20 cellular contexts compared by ENCODE assay signal in the genomic region with DNA sequence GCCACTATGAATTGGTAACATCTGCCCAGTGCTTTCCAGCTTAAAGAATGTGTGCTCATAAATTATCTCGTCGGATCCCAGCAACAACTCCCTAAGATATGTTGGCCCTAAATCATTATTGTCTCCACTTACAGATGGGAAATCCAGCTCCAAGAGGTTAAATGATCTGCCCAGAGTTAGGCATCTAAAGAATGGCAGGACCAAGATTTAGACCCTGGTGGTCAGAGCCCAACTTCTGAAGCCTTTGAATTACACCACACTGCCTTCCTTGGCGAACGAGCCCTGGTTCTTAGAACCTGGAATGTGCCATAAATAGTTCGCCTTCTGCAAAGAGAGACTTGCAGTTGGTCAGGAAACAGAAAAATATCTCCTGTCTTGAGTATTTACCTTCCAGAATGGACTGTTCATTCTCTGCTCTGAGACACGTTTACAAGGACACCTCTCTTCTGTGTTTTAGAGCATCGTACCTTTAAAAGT. TPM values are rescaled to one million over a fixed set of nuclear protein-coding genes. Genes with fewer than 3 reads are reported as not detected.
DNase-seq lines count a peak whose midpoint lies in the region; ATAC-seq, FAIRE-seq and TF ChIP-seq lines count a peak whose summit lies in the region.
"Had no signal": no experiment of that assay in that cellular context is flagged by ENCODE, and none has a peak within 500 bp of the region (broad histone marks: within the 10 kb centered on the region; RNA-seq: fewer than 3 reads in every experiment).

No MANE protein-coding gene starts in this region.

- peaks cover 2% of the 10 kb centered on the region for H3K27me3 Mint-ChIP-seq in GM23338 (ENCODE audit: insufficient read depth, low read depth, poor library complexity)
- peaks cover 11% of the 10 kb centered on the region for H3K27me3 Mint-ChIP-seq in stimulated activated naive CD8-positive, alpha-beta T cell treated with anti-CD3 and anti-CD28 coated beads, Interleukin-15, amount 100 ng/mL, for 72 hours
- H3K27me3 Mint-ChIP-seq in activated T-helper 1 cell treated with anti-CD3 and anti-CD28 coated beads, Interleukin-12 subunit alpha, Interleukin-12 subunit beta, Interleukin-2, Interleukin-4 antibody, amounts not matched to agents 30 ng/mL and 10 ng/mL and 1 ng/mL, durations not matched to agents 14 hours and 24 hours and 36 hours (ENCODE audit: insufficient read depth) = peaks cover 26% of the 10 kb centered on the region

- no peak for ATAC-seq in GM23338
- ATAC-seq in stimulated activated naive CD8-positive, alpha-beta T cell treated with anti-CD3 and anti-CD28 coated beads, Interleukin-15, amount 100 ng/mL, for 72 hours = no peak
- ATAC-seq in HG02759 (IDR thresholded peaks at IDR 0.05; ENCODE audit: unreplicated experiment) = no peak
- ATAC-seq: HepG2 had no signal

- no peaks in the 10 kb centered on the region for H3K79me2 ChIP-seq in GM23338 (replicated peaks; ENCODE audit: insufficient read depth)

- 0 out of 2 replicates have a peak, but pooled peaks cover 2% of the 10 kb centered on the region for H3K9me2 ChIP-seq in GM23338 (ENCODE audit: insufficient read depth)

- TF ChIP-seq POLR2A in sigmoid colon (IDR thresholded peaks at IDR 0.05) = no peak

- DNase-seq in GM23338 (ENCODE audit: low spot score) (no peak), bronchial epithelial cell (ENCODE audit: low read depth) (no peak), sigmoid colon (peak; percentile 7), WERI-Rb-1 (no peak)
- no peak for DNase-seq in stimulated activated naive CD8-positive, alpha-beta T cell treated with anti-CD3 and anti-CD28 coated beads, Interleukin-15, amount 100 ng/mL, for 72 hours
- DNase-seq in activated T-helper 1 cell treated with anti-CD3 and anti-CD28 coated beads, Interleukin-12 subunit alpha, Interleukin-12 subunit beta, Interleukin-2, Interleukin-4 antibody, amounts not matched to agents 30 ng/mL and 10 ng/mL and 1 ng/mL, durations not matched to agents 14 hours and 24 hours and 36 hours (ENCODE audit: low spot score) = no peak
- DNase-seq: Calu3; CD4-positive, alpha-beta memory T cell; DMS53; GM23248; MG63; NCI-H1092 treated with DMSO at 0.1 percent for 48 hours; NCI-H510A treated with DMSO at 0.1 percent for 48 hours; Peyer's patch; Right ventricle myocardium superior had no signal

- H3K27me3 ChIP-seq in GM23338 (ENCODE audit: insufficient read depth) (no peaks in the 10 kb centered on the region), bronchial epithelial cell (ENCODE audit: control insufficient read depth, insufficient read depth, low read length) (no peaks in the 10 kb centered on the region), sigmoid colon (no peaks in the 10 kb centered on the region), WERI-Rb-1 (ENCODE audit: insufficient read depth, low read depth, severe bottlenecking) (no peaks in the 10 kb centered on the region)
- H3K27me3 ChIP-seq: MG63, Peyer's patch had no signal

- intact Hi-C loops in sigmoid colon (cut with DNase I) = no loop called here
- intact Hi-C loops in activated T-helper 1 cell treated with anti-CD3 and anti-CD28 coated beads, Interleukin-12 subunit alpha, Interleukin-12 subunit beta, Interleukin-2, Interleukin-4 antibody, amounts not matched to agents 30 ng/mL and 10 ng/mL and 1 ng/mL, durations not matched to agents 14 hours and 24 hours and 36 hours (cut with micrococcal nuclease) = no loop called here

- peak; percentile 18 for FAIRE-seq in bronchial epithelial cell (lab: Jason Lieb, UNC)
- FAIRE-seq: HepG2 had no signal

- TF ChIP-seq EP300 in sigmoid colon (IDR thresholded peaks at IDR 0.05) = peak in 2 of 4 donors; percentile 41 to 78

- 86 to 91% methylated on average over 6 to 7 of the region's 7 CpGs for WGBS in mesodermal cell (ENCODE audit: insufficient coverage in 2 of 2), 2 experiments
- 70 to 76% methylated on average over 7 of the region's 7 CpGs for WGBS in sigmoid colon, 2 donors

- H3K4me3 Mint-ChIP-seq in GM23338 = no peak overlapping the region
- H3K4me3 Mint-ChIP-seq in stimulated activated naive CD8-positive, alpha-beta T cell treated with anti-CD3 and anti-CD28 coated beads, Interleukin-15, amount 100 ng/mL, for 72 hours = no peak overlapping the region
- no peak overlapping the region for H3K4me3 Mint-ChIP-seq in activated T-helper 1 cell treated with anti-CD3 and anti-CD28 coated beads, Interleukin-12 subunit alpha, Interleukin-12 subunit beta, Interleukin-2, Interleukin-4 antibody, amounts not matched to agents 30 ng/mL and 10 ng/mL and 1 ng/mL, durations not matched to agents 14 hours and 24 hours and 36 hours
- H3K4me3 Mint-ChIP-seq: CD4-positive, alpha-beta memory T cell had no signal

- H3F3A ChIP-seq in GM23338 (replicated peaks; ENCODE audit: low read depth) = no peaks in the 10 kb centered on the region

- no peak overlapping the region for H3K27ac ChIP-seq in GM23338 (ENCODE audit: low read depth)
- peak overlapping the region; percentile 80 for H3K27ac ChIP-seq in mesodermal cell (ENCODE audit: low read depth, low read length, severe bottlenecking)
- peak overlapping the region in 3 of 4 donors; percentile 64 to 71 (median 70) for H3K27ac ChIP-seq in sigmoid colon
- H3K27ac ChIP-seq in WERI-Rb-1 = no peak overlapping the region
- H3K27ac ChIP-seq: GM23248, KMS-11, Peyer's patch, SK-N-MC had no signal

- no peaks in the 10 kb centered on the region for H3K9me3 Mint-ChIP-seq in GM23338
- no peaks in the 10 kb centered on the region for H3K9me3 Mint-ChIP-seq in stimulated activated naive CD8-positive, alpha-beta T cell treated with anti-CD3 and anti-CD28 coated beads, Interleukin-15, amount 100 ng/mL, for 72 hours
- H3K9me3 Mint-ChIP-seq in activated T-helper 1 cell treated with anti-CD3 and anti-CD28 coated beads, Interleukin-12 subunit alpha, Interleukin-12 subunit beta, Interleukin-2, Interleukin-4 antibody, amounts not matched to agents 30 ng/mL and 10 ng/mL and 1 ng/mL, durations not matched to agents 14 hours and 24 hours and 36 hours = no peaks in the 10 kb centered on the region

- no peaks in the 10 kb centered on the region for H3K36me3 Mint-ChIP-seq in GM23338 (ENCODE audit: low read depth)
- H3K36me3 Mint-ChIP-seq in activated T-helper 1 cell treated with anti-CD3 and anti-CD28 coated beads, Interleukin-12 subunit alpha, Interleukin-12 subunit beta, Interleukin-2, Interleukin-4 antibody, amounts not matched to agents 30 ng/mL and 10 ng/mL and 1 ng/mL, durations not matched to agents 14 hours and 24 hours and 36 hours (ENCODE audit: low read depth) = no peaks in the 10 kb centered on the region
- H3K36me3 Mint-ChIP-seq: CD4-positive, alpha-beta memory T cell had no signal

- no peak overlapping the region for H3K4me3 ChIP-seq in GM23338
- no peak overlapping the region for H3K4me3 ChIP-seq in bronchial epithelial cell (ENCODE audit: low read depth, low read length)
- no peak overlapping the region for H3K4me3 ChIP-seq in mesodermal cell (ENCODE audit: extremely low read depth, insufficient read depth, low read length, poor library complexity, severe bottlenecking)
- no peak overlapping the region for H3K4me3 ChIP-seq in sigmoid colon
- H3K4me3 ChIP-seq in WERI-Rb-1 (ENCODE audit: low read depth, low read length) = no peak overlapping the region
- H3K4me3 ChIP-seq: GM23248, MG63, Peyer's patch, SK-N-MC had no signal

- H2AFZ ChIP-seq in GM23338 = peak overlapping the region; percentile 83; the same call in 1 of the 2 replicates
- H2AFZ ChIP-seq: GM23248 had no signal

- no peaks in the 10 kb centered on the region for H3K36me3 ChIP-seq in GM23338 (ENCODE audit: insufficient read depth)
- H3K36me3 ChIP-seq in bronchial epithelial cell (ENCODE audit: control insufficient read depth, insufficient read depth, low read length) = no peaks in the 10 kb centered on the region
- H3K36me3 ChIP-seq in mesodermal cell (ENCODE audit: control insufficient read depth, insufficient read depth, low read length) = no peaks in the 10 kb centered on the region
- no peaks in the 10 kb centered on the region for H3K36me3 ChIP-seq in sigmoid colon
- H3K36me3 ChIP-seq in WERI-Rb-1 = no peaks in the 10 kb centered on the region
- H3K36me3 ChIP-seq: MG63, Peyer's patch had no signal

- H3K27ac Mint-ChIP-seq in GM23338 = no peak overlapping the region
- H3K27ac Mint-ChIP-seq in stimulated activated naive CD8-positive, alpha-beta T cell treated with anti-CD3 and anti-CD28 coated beads, Interleukin-15, amount 100 ng/mL, for 72 hours = no peak overlapping the region
- H3K27ac Mint-ChIP-seq in activated T-helper 1 cell treated with anti-CD3 and anti-CD28 coated beads, Interleukin-12 subunit alpha, Interleukin-12 subunit beta, Interleukin-2, Interleukin-4 antibody, amounts not matched to agents 30 ng/mL and 10 ng/mL and 1 ng/mL, durations not matched to agents 14 hours and 24 hours and 36 hours = no peak overlapping the region

- TF ChIP-seq CTCF in GM23338 (conservative IDR thresholded peaks at IDR 0.05; ENCODE audit: low read depth in 2 of 2) (no peak), bronchial epithelial cell (IDR thresholded peaks at IDR 0.05; ENCODE audit: insufficient read depth, low read length, severe bottlenecking) (no peak), sigmoid colon (IDR thresholded peaks at IDR 0.05) (no peak), WERI-Rb-1 (IDR thresholded peaks at IDR 0.05; ENCODE audit: low read depth, low read length) (no peak)

- peaks cover 8% of the 10 kb centered on the region; the same call in 1 of the 2 replicates for H3K4me1 ChIP-seq in GM23338 (ENCODE audit: insufficient read depth)
- peaks cover 6% of the 10 kb centered on the region for H3K4me1 ChIP-seq in mesodermal cell (ENCODE audit: control insufficient read depth, insufficient read depth, low read length, poor library complexity, severe bottlenecking)
- peaks cover 0 to 44% (median 28%) of the 10 kb centered on the region in 4 donors for H3K4me1 ChIP-seq in sigmoid colon

- H3K4me1 Mint-ChIP-seq in GM23338 = peaks cover 13% of the 10 kb centered on the region
- H3K4me1 Mint-ChIP-seq in stimulated activated naive CD8-positive, alpha-beta T cell treated with anti-CD3 and anti-CD28 coated beads, Interleukin-15, amount 100 ng/mL, for 72 hours = no peaks in the 10 kb centered on the region
- H3K4me1 Mint-ChIP-seq in activated T-helper 1 cell treated with anti-CD3 and anti-CD28 coated beads, Interleukin-12 subunit alpha, Interleukin-12 subunit beta, Interleukin-2, Interleukin-4 antibody, amounts not matched to agents 30 ng/mL and 10 ng/mL and 1 ng/mL, durations not matched to agents 14 hours and 24 hours and 36 hours (ENCODE audit: low read depth) = peaks cover 3% of the 10 kb centered on the region
- H3K4me1 Mint-ChIP-seq: CD4-positive, alpha-beta memory T cell had no signal

- no peaks in the 10 kb centered on the region for H4K20me1 ChIP-seq in GM23338 (replicated peaks; ENCODE audit: insufficient read depth)

- H3K9me3 ChIP-seq in mesodermal cell (ENCODE audit: control insufficient read depth, low read length) (no peaks in the 10 kb centered on the region), sigmoid colon (no peaks in the 10 kb centered on the region), WERI-Rb-1 (ENCODE audit: severe bottlenecking) (no peaks in the 10 kb centered on the region)
- H3K9me3 ChIP-seq: MG63, Peyer's patch had no signal

- no peak overlapping the region for H3K4me2 ChIP-seq in GM23338
- H3K4me2 ChIP-seq: KMS-11 had no signal

RNA-seq across cellular contexts. Expression of gene PLEK2, which starts 20.2 kb away (rescaled TPM):
- total RNA-seq in GM23338 (2014; rRNA removed; shearing (Covaris generic)) = 1.0 TPM in 1 of 2 replicates, not detected in the other
- 0.61 and 2.2 TPM in 2 replicates for polyA plus RNA-seq in GM23338 (2016; fragmentation: Nextera tagmentation; extraction: Ambion mirVana)
- 20.4 and 111 TPM in 2 replicates for total RNA-seq in bronchial epithelial cell
- polyA plus RNA-seq in mesodermal cell (2013, experiment 1 of 2) = 4.3 TPM
- 2.8 TPM for polyA plus RNA-seq in mesodermal cell (2013, experiment 2 of 2)
- total RNA-seq in sigmoid colon = 1 to 10 TPM in 2 of 4 donors, under 1 TPM in 1, not detected in 1; 0.16 to 7.8 (median 1.8) TPM
- polyA plus RNA-seq in sigmoid colon = 10 to 100 TPM; 35.4 to 51.8 (median 35.8) TPM
- total RNA-seq in activated T-helper 1 cell treated with anti-CD3 and anti-CD28 coated beads, Interleukin-12 subunit alpha, Interleukin-12 subunit beta, Interleukin-2, Interleukin-4 antibody, amounts not matched to agents 30 ng/mL and 10 ng/mL and 1 ng/mL, durations not matched to agents 14 hours and 24 hours and 36 hours = 0.57 and 1.5 TPM in 2 replicates
- total RNA-seq: Right ventricle myocardium superior had no signal

RNA-seq across cellular contexts. Expression of gene TMEM229B, which starts 56.4 kb away (rescaled TPM):
- total RNA-seq in GM23338 (2014; rRNA removed; shearing (Covaris generic)) = 1.6 and 2.4 TPM in 2 replicates
- polyA plus RNA-seq in GM23338 (2016; fragmentation: Nextera tagmentation; extraction: Ambion mirVana) (0.42 TPM in 1 of 2 replicates, not detected in the other), sigmoid colon (1 to 10 TPM; 1.2 to 8.0 (median 4.4) TPM)
- total RNA-seq in bronchial epithelial cell (0.26 and 1.2 TPM in 2 replicates), sigmoid colon (10 to 100 TPM in 1 of 4 donors, 1 to 10 TPM in 3; 5.6 to 16.4 (median 6.1) TPM)
- polyA plus RNA-seq in mesodermal cell (2013, experiment 1 of 2) = 0.63 TPM
- polyA plus RNA-seq in mesodermal cell (2013, experiment 2 of 2) = 0.56 TPM
- total RNA-seq in activated T-helper 1 cell treated with anti-CD3 and anti-CD28 coated beads, Interleukin-12 subunit alpha, Interleukin-12 subunit beta, Interleukin-2, Interleukin-4 antibody, amounts not matched to agents 30 ng/mL and 10 ng/mL and 1 ng/mL, durations not matched to agents 14 hours and 24 hours and 36 hours = 1.7 and 1.8 TPM in 2 replicates

Comparison
In these comparisons a context has a peak if more than half of its experiments do, and no peak if none do; other contexts are left out.
1. H3K27ac ChIP-seq: peak in mesodermal cell (single experiment) and sigmoid colon (3 of 4); none in GM23338 (single experiment) and WERI-Rb-1 (single experiment).